In genomic region chr11:70763606-70764005, GRCh38 we compare ENCODE assay signal across 19 cellular contexts.
DNase-seq lines count a peak whose midpoint lies in the region; TF ChIP-seq lines count a peak whose summit lies in the region.
"Had no signal": no experiment of that assay in that cellular context is flagged by ENCODE, and none has a peak within 500 bp of the region (broad histone marks: within the 10 kb centered on the region; RNA-seq: fewer than 3 reads in every experiment).

No MANE protein-coding gene starts in this region.

- no peak for TF ChIP-seq CTCF in HFF-Myc (IDR thresholded peaks at IDR 0.05; ENCODE audit: low read depth, low read length, missing control alignments)

- peak overlapping the region; percentile 81 for H3K18ac ChIP-seq in neuronal stem cell (ENCODE audit: low read length)

- H2BK120ac ChIP-seq in neuronal stem cell (ENCODE audit: low read depth, low read length): no peak overlapping the region

- H2BK15ac ChIP-seq in neuronal stem cell (ENCODE audit: low read length): no peak overlapping the region

- H3K27me3 ChIP-seq in neuronal stem cell (ENCODE audit: control insufficient read depth in 3 of 3, insufficient read depth in 3 of 3, low read depth in 1 of 3, low read length in 3 of 3): no peaks in the 10 kb centered on the region

- no peak overlapping the region for H3K4me2 ChIP-seq in neuronal stem cell (ENCODE audit: insufficient read depth, low read length, poor library complexity, severe bottlenecking)

- H3K4ac ChIP-seq in neuronal stem cell (ENCODE audit: low read length): no peak overlapping the region

- peak overlapping the region; percentile 72 for H3K9ac ChIP-seq in neuronal stem cell (ENCODE audit: low read depth, low read length, poor library complexity)

- no peak overlapping the region for H4K8ac ChIP-seq in neuronal stem cell (ENCODE audit: low read depth, low read length)

- no peaks in the 10 kb centered on the region for H3K36me3 ChIP-seq in neuronal stem cell (replicated peaks in 1 of 2; ENCODE audit: control insufficient read depth in 2 of 2, insufficient read depth in 2 of 2, low read length in 2 of 2)

- no peak overlapping the region for H2BK5ac ChIP-seq in neuronal stem cell (ENCODE audit: low read length)

- no CpG with 5 or more reads among the region's 3 CpGs for WGBS in neuronal stem cell (ENCODE audit: extremely low coverage in 2 of 2, insufficient read length in 2 of 2, insufficient replicate concordance in 1 of 2), 2 donors

- H2AK5ac ChIP-seq in neuronal stem cell (ENCODE audit: low read depth, low read length): no peak overlapping the region

- peak overlapping the region; percentile 5 for H3K14ac ChIP-seq in neuronal stem cell (ENCODE audit: low read length)

- H3K27ac ChIP-seq in neuronal stem cell (replicated peaks; ENCODE audit: low read length) (no peak overlapping the region), caudate nucleus (ENCODE audit: low read depth, low read length) (no peak overlapping the region)

- no peak overlapping the region for H2AFZ ChIP-seq in neuronal stem cell (ENCODE audit: low read length)

- DNase-seq in AG20443 (ENCODE audit: low spot score) (peak; percentile 78), HFF-Myc (ENCODE audit: extremely low read depth, low read depth) (peak; percentile 6), dedifferentiated amniotic fluid mesenchymal stem cell (ENCODE audit: extremely low spot score) (peak; percentile 70), neuronal stem cell (ENCODE audit: low spot score) (no peak), caudate nucleus (lab: John Stamatoyannopoulos, UW) (no peak), COR-L47 (lab: John Stamatoyannopoulos, UW) (no peak), nucleus accumbens (lab: John Stamatoyannopoulos, UW) (no peak)
- DNase-seq: activated CD4-positive, alpha-beta T cell treated with anti-CD3 and anti-CD28 coated beads, Interleukin-2, amount 10 ng/mL, durations not matched to agents 7 days and 5 days; CD4-positive, alpha-beta memory T cell; dermis blood vessel endothelial cell; DMS53; left colon; mesendoderm; naive thymus-derived CD4-positive, alpha-beta T cell; NCI-H1092 treated with DMSO at 0.1 percent for 48 hours; NCI-H2029; NCI-H345; NCI-H774; substantia nigra had no signal

- H3K4me3 ChIP-seq in HFF-Myc (replicated peaks; ENCODE audit: low read depth, low read length) (no peak overlapping the region), neuronal stem cell (ENCODE audit: low read length in 2 of 2) (peak overlapping the region in 1 of 2 donors; percentile 57)

- peaks cover 0 to 6% of the 10 kb centered on the region in 2 donors for H3K4me1 ChIP-seq in neuronal stem cell (ENCODE audit: control insufficient read depth in 2 of 2, insufficient read depth in 1 of 2, low read depth in 1 of 2, low read length in 2 of 2)

- no peak overlapping the region for H2BK12ac ChIP-seq in neuronal stem cell (ENCODE audit: low read length)

- H4K91ac ChIP-seq in neuronal stem cell (ENCODE audit: low read depth, low read length, poor library complexity): peak overlapping the region; percentile 49

- no peaks in the 10 kb centered on the region for H3K79me1 ChIP-seq in neuronal stem cell (ENCODE audit: low read depth, low read length)

- no peak overlapping the region for H3K23ac ChIP-seq in neuronal stem cell (ENCODE audit: low read depth, low read length, poor library complexity)

- peaks cover 0 to 4% of the 10 kb centered on the region in 2 donors for H3K9me3 ChIP-seq in neuronal stem cell (replicated peaks in 1 of 2; ENCODE audit: control insufficient read depth in 2 of 2, insufficient read depth in 1 of 2, low read depth in 1 of 2, low read length in 2 of 2)

Comparison
In these comparisons a context has a peak if more than half of its experiments do, and no peak if none do; other contexts are left out.
1. DNase-seq: peak in AG20443 (single experiment), HFF-Myc (single experiment) and dedifferentiated amniotic fluid mesenchymal stem cell (single experiment); none in neuronal stem cell (single experiment), caudate nucleus (0 of 61), COR-L47 (single experiment) and nucleus accumbens (0 of 56).